In the genomic region with DNA sequence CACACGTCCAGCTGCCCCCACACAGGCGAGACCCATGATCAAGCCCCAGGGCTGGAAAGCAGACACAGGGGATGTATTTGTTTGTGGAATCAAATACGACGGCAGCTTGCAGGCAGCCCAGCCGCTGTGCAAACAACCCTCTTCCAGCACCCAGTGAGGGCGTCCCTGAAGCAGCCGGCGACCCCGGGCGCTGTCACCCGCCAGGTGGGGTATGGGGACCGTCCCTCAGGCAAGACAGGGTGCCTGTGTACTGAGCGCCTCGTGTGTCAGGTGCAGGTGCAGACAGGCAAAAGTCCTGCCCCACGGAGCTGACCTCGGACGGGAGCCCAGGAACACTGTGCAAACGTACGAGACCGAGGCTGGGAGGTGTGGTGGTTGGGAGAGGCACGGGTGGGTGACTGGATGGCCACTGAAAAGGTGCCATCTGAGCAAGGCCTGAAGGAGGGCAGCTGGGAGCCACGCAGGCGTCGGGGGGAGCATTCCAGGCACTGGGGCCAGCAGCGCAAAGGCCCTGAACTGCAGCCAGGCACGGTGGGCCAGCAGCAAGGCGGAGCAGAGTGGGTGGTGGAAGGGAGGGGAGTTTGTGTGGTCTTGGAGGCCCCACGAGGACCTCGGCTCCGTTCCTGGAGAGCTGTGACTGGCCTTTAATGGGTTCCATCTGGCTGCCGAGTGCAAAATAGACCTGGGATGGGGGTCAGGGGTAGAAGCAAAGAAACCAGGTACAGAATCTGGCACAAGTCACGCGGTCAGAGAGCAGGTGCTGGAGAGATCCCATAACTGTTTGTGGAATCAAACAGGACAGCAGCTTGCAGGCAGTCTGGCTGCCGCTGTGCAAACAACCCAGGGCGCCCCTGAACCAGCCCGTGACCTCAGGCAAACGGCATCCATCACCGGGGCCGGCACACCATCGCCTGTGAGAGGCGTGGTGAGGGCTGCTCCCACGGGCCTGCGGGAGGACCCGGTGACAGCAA, we compare ENCODE assay signal across 1 cellular context.
A peak's percentile ranks its signal among the peaks of the same experiment; 100 is the strongest.
TF ChIP-seq lines count a peak whose summit lies in the region.

No MANE protein-coding gene starts in this region.

TF ChIP-seq in HepG2, 621 proteins besides CTCF, POLR2A, EP300 and RAD21 (continued from another document and continues in another):
- TF ChIP-seq, protein P1, sequence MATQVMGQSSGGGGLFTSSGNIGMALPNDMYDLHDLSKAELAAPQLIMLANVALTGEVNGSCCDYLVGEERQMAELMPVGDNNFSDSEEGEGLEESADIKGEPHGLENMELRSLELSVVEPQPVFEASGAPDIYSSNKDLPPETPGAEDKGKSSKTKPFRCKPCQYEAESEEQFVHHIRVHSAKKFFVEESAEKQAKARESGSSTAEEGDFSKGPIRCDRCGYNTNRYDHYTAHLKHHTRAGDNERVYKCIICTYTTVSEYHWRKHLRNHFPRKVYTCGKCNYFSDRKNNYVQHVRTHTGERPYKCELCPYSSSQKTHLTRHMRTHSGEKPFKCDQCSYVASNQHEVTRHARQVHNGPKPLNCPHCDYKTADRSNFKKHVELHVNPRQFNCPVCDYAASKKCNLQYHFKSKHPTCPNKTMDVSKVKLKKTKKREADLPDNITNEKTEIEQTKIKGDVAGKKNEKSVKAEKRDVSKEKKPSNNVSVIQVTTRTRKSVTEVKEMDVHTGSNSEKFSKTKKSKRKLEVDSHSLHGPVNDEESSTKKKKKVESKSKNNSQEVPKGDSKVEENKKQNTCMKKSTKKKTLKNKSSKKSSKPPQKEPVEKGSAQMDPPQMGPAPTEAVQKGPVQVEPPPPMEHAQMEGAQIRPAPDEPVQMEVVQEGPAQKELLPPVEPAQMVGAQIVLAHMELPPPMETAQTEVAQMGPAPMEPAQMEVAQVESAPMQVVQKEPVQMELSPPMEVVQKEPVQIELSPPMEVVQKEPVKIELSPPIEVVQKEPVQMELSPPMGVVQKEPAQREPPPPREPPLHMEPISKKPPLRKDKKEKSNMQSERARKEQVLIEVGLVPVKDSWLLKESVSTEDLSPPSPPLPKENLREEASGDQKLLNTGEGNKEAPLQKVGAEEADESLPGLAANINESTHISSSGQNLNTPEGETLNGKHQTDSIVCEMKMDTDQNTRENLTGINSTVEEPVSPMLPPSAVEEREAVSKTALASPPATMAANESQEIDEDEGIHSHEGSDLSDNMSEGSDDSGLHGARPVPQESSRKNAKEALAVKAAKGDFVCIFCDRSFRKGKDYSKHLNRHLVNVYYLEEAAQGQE (IDR thresholded peaks at IDR 0.05; ENCODE audit: borderline replicate concordance in 1 of 2, low read depth in 1 of 2, low read length in 2 of 2) = no peak
- TF ChIP-seq, protein P2, sequence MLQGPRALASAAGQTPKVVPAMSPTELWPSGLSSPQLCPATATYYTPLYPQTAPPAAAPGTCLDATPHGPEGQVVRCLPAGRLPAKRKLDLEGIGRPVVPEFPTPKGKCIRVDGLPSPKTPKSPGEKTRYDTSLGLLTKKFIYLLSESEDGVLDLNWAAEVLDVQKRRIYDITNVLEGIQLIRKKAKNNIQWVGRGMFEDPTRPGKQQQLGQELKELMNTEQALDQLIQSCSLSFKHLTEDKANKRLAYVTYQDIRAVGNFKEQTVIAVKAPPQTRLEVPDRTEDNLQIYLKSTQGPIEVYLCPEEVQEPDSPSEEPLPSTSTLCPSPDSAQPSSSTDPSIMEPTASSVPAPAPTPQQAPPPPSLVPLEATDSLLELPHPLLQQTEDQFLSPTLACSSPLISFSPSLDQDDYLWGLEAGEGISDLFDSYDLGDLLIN (CRISPR knock-in tag; IDR thresholded peaks at IDR 0.05; ENCODE audit: borderline replicate concordance) = peak; percentile 41; the same call in 1 of the 2 replicates
- TF ChIP-seq EHMT2 (IDR thresholded peaks at IDR 0.05; ENCODE audit: borderline replicate concordance, low read depth, low read length) = no peak
- peak; percentile 35; the same call in 1 of the 2 replicates for TF ChIP-seq RXRB (CRISPR knock-in tag; IDR thresholded peaks at IDR 0.05; ENCODE audit: borderline replicate concordance)
- peak; percentile 35; the same call in 1 of the 2 replicates for TF ChIP-seq MYC (CRISPR knock-in tag; IDR thresholded peaks at IDR 0.05; ENCODE audit: borderline replicate concordance)
- TF ChIP-seq NFE2L1 (CRISPR knock-in tag; IDR thresholded peaks at IDR 0.05; ENCODE audit: borderline replicate concordance) = peak; percentile 66; the same call in 1 of the 2 replicates
- TF ChIP-seq, protein P3, sequence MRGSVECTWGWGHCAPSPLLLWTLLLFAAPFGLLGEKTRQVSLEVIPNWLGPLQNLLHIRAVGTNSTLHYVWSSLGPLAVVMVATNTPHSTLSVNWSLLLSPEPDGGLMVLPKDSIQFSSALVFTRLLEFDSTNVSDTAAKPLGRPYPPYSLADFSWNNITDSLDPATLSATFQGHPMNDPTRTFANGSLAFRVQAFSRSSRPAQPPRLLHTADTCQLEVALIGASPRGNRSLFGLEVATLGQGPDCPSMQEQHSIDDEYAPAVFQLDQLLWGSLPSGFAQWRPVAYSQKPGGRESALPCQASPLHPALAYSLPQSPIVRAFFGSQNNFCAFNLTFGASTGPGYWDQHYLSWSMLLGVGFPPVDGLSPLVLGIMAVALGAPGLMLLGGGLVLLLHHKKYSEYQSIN (CRISPR knock-in tag; IDR thresholded peaks at IDR 0.05; ENCODE audit: borderline replicate concordance) = no peak
- TF ChIP-seq ZNF777 (CRISPR knock-in tag; IDR thresholded peaks at IDR 0.05) = peak; percentile 37; the same call in 1 of the 2 replicates
- TF ChIP-seq, protein P4, sequence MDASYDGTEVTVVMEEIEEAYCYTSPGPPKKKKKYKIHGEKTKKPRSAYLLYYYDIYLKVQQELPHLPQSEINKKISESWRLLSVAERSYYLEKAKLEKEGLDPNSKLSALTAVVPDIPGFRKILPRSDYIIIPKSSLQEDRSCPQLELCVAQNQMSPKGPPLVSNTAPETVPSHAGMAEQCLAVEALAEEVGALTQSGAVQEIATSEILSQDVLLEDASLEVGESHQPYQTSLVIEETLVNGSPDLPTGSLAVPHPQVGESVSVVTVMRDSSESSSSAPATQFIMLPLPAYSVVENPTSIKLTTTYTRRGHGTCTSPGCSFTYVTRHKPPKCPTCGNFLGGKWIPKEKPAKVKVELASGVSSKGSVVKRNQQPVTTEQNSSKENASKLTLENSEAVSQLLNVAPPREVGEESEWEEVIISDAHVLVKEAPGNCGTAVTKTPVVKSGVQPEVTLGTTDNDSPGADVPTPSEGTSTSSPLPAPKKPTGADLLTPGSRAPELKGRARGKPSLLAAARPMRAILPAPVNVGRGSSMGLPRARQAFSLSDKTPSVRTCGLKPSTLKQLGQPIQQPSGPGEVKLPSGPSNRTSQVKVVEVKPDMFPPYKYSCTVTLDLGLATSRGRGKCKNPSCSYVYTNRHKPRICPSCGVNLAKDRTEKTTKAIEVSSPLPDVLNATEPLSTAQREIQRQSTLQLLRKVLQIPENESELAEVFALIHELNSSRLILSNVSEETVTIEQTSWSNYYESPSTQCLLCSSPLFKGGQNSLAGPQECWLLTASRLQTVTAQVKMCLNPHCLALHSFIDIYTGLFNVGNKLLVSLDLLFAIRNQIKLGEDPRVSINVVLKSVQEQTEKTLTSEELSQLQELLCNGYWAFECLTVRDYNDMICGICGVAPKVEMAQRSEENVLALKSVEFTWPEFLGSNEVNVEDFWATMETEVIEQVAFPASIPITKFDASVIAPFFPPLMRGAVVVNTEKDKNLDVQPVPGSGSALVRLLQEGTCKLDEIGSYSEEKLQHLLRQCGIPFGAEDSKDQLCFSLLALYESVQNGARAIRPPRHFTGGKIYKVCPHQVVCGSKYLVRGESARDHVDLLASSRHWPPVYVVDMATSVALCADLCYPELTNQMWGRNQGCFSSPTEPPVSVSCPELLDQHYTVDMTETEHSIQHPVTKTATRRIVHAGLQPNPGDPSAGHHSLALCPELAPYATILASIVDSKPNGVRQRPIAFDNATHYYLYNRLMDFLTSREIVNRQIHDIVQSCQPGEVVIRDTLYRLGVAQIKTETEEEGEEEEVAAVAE (CRISPR knock-in tag; IDR thresholded peaks at IDR 0.05; ENCODE audit: borderline replicate concordance) = no peak
- TF ChIP-seq ZNF747 (CRISPR knock-in tag; IDR thresholded peaks at IDR 0.05; ENCODE audit: borderline replicate concordance) = 0 out of 2 replicates have a peak, but pooled peaks have one; percentile 43
- TF ChIP-seq, protein P5, sequence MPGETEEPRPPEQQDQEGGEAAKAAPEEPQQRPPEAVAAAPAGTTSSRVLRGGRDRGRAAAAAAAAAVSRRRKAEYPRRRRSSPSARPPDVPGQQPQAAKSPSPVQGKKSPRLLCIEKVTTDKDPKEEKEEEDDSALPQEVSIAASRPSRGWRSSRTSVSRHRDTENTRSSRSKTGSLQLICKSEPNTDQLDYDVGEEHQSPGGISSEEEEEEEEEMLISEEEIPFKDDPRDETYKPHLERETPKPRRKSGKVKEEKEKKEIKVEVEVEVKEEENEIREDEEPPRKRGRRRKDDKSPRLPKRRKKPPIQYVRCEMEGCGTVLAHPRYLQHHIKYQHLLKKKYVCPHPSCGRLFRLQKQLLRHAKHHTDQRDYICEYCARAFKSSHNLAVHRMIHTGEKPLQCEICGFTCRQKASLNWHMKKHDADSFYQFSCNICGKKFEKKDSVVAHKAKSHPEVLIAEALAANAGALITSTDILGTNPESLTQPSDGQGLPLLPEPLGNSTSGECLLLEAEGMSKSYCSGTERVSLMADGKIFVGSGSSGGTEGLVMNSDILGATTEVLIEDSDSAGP (CRISPR knock-in tag; IDR thresholded peaks at IDR 0.05; ENCODE audit: borderline replicate concordance) = no peak; the same call in 1 of the 2 replicates
- no peak for TF ChIP-seq ZFAT (CRISPR knock-in tag; conservative IDR thresholded peaks at IDR 0.05)
- TF ChIP-seq, protein P6, sequence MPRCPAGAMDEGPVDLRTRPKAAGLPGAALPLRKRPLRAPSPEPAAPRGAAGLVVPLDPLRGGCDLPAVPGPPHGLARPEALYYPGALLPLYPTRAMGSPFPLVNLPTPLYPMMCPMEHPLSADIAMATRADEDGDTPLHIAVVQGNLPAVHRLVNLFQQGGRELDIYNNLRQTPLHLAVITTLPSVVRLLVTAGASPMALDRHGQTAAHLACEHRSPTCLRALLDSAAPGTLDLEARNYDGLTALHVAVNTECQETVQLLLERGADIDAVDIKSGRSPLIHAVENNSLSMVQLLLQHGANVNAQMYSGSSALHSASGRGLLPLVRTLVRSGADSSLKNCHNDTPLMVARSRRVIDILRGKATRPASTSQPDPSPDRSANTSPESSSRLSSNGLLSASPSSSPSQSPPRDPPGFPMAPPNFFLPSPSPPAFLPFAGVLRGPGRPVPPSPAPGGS (CRISPR knock-in tag; IDR thresholded peaks at IDR 0.05) = peak; percentile 64; the same call in 1 of the 2 replicates
- TF ChIP-seq, protein P7, sequence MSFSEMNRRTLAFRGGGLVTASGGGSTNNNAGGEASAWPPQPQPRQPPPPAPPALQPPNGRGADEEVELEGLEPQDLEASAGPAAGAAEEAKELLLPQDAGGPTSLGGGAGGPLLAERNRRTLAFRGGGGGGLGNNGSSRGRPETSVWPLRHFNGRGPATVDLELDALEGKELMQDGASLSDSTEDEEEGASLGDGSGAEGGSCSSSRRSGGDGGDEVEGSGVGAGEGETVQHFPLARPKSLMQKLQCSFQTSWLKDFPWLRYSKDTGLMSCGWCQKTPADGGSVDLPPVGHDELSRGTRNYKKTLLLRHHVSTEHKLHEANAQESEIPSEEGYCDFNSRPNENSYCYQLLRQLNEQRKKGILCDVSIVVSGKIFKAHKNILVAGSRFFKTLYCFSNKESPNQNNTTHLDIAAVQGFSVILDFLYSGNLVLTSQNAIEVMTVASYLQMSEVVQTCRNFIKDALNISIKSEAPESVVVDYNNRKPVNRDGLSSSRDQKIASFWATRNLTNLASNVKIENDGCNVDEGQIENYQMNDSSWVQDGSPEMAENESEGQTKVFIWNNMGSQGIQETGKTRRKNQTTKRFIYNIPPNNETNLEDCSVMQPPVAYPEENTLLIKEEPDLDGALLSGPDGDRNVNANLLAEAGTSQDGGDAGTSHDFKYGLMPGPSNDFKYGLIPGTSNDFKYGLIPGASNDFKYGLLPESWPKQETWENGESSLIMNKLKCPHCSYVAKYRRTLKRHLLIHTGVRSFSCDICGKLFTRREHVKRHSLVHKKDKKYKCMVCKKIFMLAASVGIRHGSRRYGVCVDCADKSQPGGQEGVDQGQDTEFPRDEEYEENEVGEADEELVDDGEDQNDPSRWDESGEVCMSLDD (CRISPR knock-in tag; IDR thresholded peaks at IDR 0.05; ENCODE audit: borderline replicate concordance) = 0 out of 2 replicates have a peak, but pooled peaks have one; percentile 12
- TF ChIP-seq, protein P8, sequence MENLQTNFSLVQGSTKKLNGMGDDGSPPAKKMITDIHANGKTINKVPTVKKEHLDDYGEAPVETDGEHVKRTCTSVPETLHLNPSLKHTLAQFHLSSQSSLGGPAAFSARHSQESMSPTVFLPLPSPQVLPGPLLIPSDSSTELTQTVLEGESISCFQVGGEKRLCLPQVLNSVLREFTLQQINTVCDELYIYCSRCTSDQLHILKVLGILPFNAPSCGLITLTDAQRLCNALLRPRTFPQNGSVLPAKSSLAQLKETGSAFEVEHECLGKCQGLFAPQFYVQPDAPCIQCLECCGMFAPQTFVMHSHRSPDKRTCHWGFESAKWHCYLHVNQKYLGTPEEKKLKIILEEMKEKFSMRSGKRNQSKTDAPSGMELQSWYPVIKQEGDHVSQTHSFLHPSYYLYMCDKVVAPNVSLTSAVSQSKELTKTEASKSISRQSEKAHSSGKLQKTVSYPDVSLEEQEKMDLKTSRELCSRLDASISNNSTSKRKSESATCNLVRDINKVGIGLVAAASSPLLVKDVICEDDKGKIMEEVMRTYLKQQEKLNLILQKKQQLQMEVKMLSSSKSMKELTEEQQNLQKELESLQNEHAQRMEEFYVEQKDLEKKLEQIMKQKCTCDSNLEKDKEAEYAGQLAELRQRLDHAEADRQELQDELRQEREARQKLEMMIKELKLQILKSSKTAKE (CRISPR knock-in tag; IDR thresholded peaks at IDR 0.05; ENCODE audit: borderline replicate concordance) = 0 out of 2 replicates have a peak, but pooled peaks have one; percentile 22
- no peak for TF ChIP-seq ZNF615 (CRISPR knock-in tag; IDR thresholded peaks at IDR 0.05; ENCODE audit: borderline replicate concordance)
- TF ChIP-seq, protein P9, sequence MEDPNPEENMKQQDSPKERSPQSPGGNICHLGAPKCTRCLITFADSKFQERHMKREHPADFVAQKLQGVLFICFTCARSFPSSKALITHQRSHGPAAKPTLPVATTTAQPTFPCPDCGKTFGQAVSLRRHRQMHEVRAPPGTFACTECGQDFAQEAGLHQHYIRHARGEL (CRISPR knock-in tag; IDR thresholded peaks at IDR 0.05) = 0 out of 2 replicates have a peak, but pooled peaks have one; percentile 58
- TF ChIP-seq TEAD3 (CRISPR knock-in tag; optimal IDR thresholded peaks at IDR 0.05; ENCODE audit: borderline replicate concordance) = peak; percentile 16
- no peak for TF ChIP-seq ZNF160 (CRISPR knock-in tag; IDR thresholded peaks at IDR 0.05)
